ENCODE assay signal across 8 cellular contexts in genomic region chr6:160102956-160103824, GRCh38. TPM values are rescaled to one million over a fixed set of nuclear protein-coding genes. Genes with fewer than 3 reads are reported as not detected.
A peak's percentile ranks its signal among the peaks of the same experiment; 100 is the strongest.
DNase-seq lines count a peak whose midpoint lies in the region; ATAC-seq, FAIRE-seq and TF ChIP-seq lines count a peak whose summit lies in the region.

No MANE protein-coding gene starts in this region.

- H3K36me3 Mint-ChIP-seq in MCF 10A (ENCODE audit: insufficient read depth, unreplicated experiment), result peaks cover 80% of the 10 kb centered on the region

- H3K27me3 ChIP-seq in breast epithelium (no peaks in the 10 kb centered on the region), Loucy (ENCODE audit: insufficient read depth, low read length, poor library complexity, severe bottlenecking) (no peaks in the 10 kb centered on the region), adipocyte (replicated peaks; ENCODE audit: control insufficient read depth, insufficient read depth, low read length) (no peaks in the 10 kb centered on the region)

- CTCF ChIA-PET in MCF 10A (lab: Yijun Ruan, JAX), result interaction anchor here (0.6 to 1.3 kb wide), 2 partner anchors 9 to 65 kb away, joined by 3 to 4 read pairs; no protein-coding TSS in a partner anchor

- H2AFZ ChIP-seq in Loucy (ENCODE audit: low read length), result no peak overlapping the region

- FAIRE-seq in kidney (lab: Jason Lieb, UNC), result no peak

- no peaks in the 10 kb centered on the region for H3K4me1 ChIP-seq in breast epithelium
- H3K4me1 ChIP-seq in Loucy (ENCODE audit: insufficient read depth, low read length, poor library complexity, severe bottlenecking), result no peaks in the 10 kb centered on the region
- no peaks in the 10 kb centered on the region for H3K4me1 ChIP-seq in adipocyte (ENCODE audit: control insufficient read depth, insufficient read depth, low read length)
- peaks cover 3 to 9% of the 10 kb centered on the region in 2 donors for H3K4me1 ChIP-seq in kidney (ENCODE audit: control insufficient read depth in 1 of 2, insufficient read depth in 1 of 2, low read depth in 1 of 2, low read length in 2 of 2)

- DNase-seq in MCF 10A (ENCODE audit: unreplicated experiment) (peak; percentile 48), breast epithelium (ENCODE audit: low spot score in 2 of 2) (no peak), adipocyte (ENCODE audit: low read depth) (peak; percentile 17), lung microvascular endothelial cell (ENCODE audit: low read depth in 2 of 2) (peak; percentile 49 to 55), kidney (no peak)

- no peaks in the 10 kb centered on the region for H3K9me2 ChIP-seq in Loucy (replicated peaks; ENCODE audit: low read depth, low read length)

- H3K4me3 ChIP-seq in breast epithelium, result no peak overlapping the region
- no peak overlapping the region for H3K4me3 ChIP-seq in Loucy (ENCODE audit: low read length, poor library complexity, severe bottlenecking)
- no peak overlapping the region for H3K4me3 ChIP-seq in adipocyte (ENCODE audit: low read length)
- H3K4me3 ChIP-seq in kidney (ENCODE audit: low read length in 2 of 2), result no peak overlapping the region

- no TSS peak for BruUV-seq in MCF 10A (replicated peaks; lab: Mats Ljungman, UMichigan)

- H3K9ac ChIP-seq in Loucy (ENCODE audit: low read depth, low read length, poor library complexity, severe bottlenecking) (no peak overlapping the region), adipocyte (ENCODE audit: low read length) (no peak overlapping the region), kidney (ENCODE audit: low read length in 2 of 2) (no peak overlapping the region)

- H3K27ac Mint-ChIP-seq in MCF 10A (ENCODE audit: low read depth, unreplicated experiment), result no peak overlapping the region

- no peak overlapping the region for H3K4me3 Mint-ChIP-seq in MCF 10A (ENCODE audit: unreplicated experiment)

- no peaks in the 10 kb centered on the region for H4K20me1 ChIP-seq in Loucy (ENCODE audit: insufficient read depth, low read length, poor library complexity, severe bottlenecking)

- TF ChIP-seq POLR2A in breast epithelium (IDR thresholded peaks at IDR 0.05), result no peak

- H3K4me2 ChIP-seq in Loucy (ENCODE audit: low read depth, low read length, poor library complexity, severe bottlenecking), result no peak overlapping the region

- H3K27me3 Mint-ChIP-seq in MCF 10A (ENCODE audit: insufficient read depth, unreplicated experiment), result no peaks in the 10 kb centered on the region

- intact Hi-C loops in MCF 10A (cut with micrococcal nuclease) (loop anchor here (1.0 kb wide), 1 partner anchor 240 kb away; no protein-coding TSS in a partner anchor), breast epithelium (cut with DNase I; ENCODE audit: low total_unique reads) (no loop called here), kidney (cut with DNase I) (no loop called here)

- H3K36me3 ChIP-seq in breast epithelium (no peaks in the 10 kb centered on the region), Loucy (ENCODE audit: insufficient read depth, low read length) (peaks cover 20% of the 10 kb centered on the region; the same call in 1 of the 2 replicates), adipocyte (ENCODE audit: control insufficient read depth, insufficient read depth, low read length, severe bottlenecking) (peaks cover 62% of the 10 kb centered on the region), kidney (ENCODE audit: control insufficient read depth in 1 of 2, insufficient read depth in 2 of 2, low read length in 2 of 2) (peaks cover 18 to 38% of the 10 kb centered on the region in 2 donors)

- no peaks in the 10 kb centered on the region for H3K9me3 ChIP-seq in breast epithelium
- no peaks in the 10 kb centered on the region for H3K9me3 ChIP-seq in Loucy (ENCODE audit: insufficient read depth, low read depth, low read length)
- H3K9me3 ChIP-seq in adipocyte (ENCODE audit: control insufficient read depth, low read length), result no peaks in the 10 kb centered on the region
- no peaks in the 10 kb centered on the region for H3K9me3 ChIP-seq in kidney (ENCODE audit: control insufficient read depth in 1 of 2, low read length in 2 of 2)

- no peaks in the 10 kb centered on the region for H3K9me3 Mint-ChIP-seq in MCF 10A (ENCODE audit: unreplicated experiment)

- POLR2A ChIA-PET in MCF 10A (lab: Yijun Ruan, JAX), result interaction anchor here (0.8 kb wide), 1 partner anchor 11 kb away, joined by 3 read pairs; no protein-coding TSS in a partner anchor

- ATAC-seq in GM21515 (IDR thresholded peaks at IDR 0.05; ENCODE audit: unreplicated experiment) (no peak), GM18502 (IDR thresholded peaks at IDR 0.05; ENCODE audit: poor library complexity, unreplicated experiment) (no peak)

- TF ChIP-seq CTCF in MCF 10A (IDR thresholded peaks at IDR 0.05; ENCODE audit: unreplicated experiment) (peak; percentile 28), breast epithelium (IDR thresholded peaks at IDR 0.05) (no peak), Loucy (conservative IDR thresholded peaks at IDR 0.05; ENCODE audit: low read length) (peak; percentile 67), kidney (IDR thresholded peaks at IDR 0.05; ENCODE audit: borderline replicate concordance, extremely low read depth, insufficient read depth) (no peak)

- H3K4me1 Mint-ChIP-seq in MCF 10A (ENCODE audit: insufficient read depth, unreplicated experiment), result no peaks in the 10 kb centered on the region

- H3F3A ChIP-seq in Loucy (ENCODE audit: low read depth), result no peaks in the 10 kb centered on the region

- H3K27ac ChIP-seq in breast epithelium (no peak overlapping the region), kidney (ENCODE audit: low read depth in 2 of 2, low read length in 2 of 2) (no peak overlapping the region)

- H3K79me2 ChIP-seq in Loucy (ENCODE audit: insufficient read depth, low read length), result no peaks in the 10 kb centered on the region

RNA-seq across cellular contexts. Expression of gene SLC22A1, which starts 18.4 kb away (rescaled TPM):
- 0.86 and 1.4 TPM in 2 replicates for total RNA-seq in MCF 10A (2022)
- total RNA-seq in breast epithelium, result 1 to 10 TPM in 2 of 3 donors, under 1 TPM in 1; 0.98 to 3.2 (median 1.3) TPM
- not detected in 2 replicates for total RNA-seq in lung microvascular endothelial cell
- total RNA-seq in kidney, result 2.3 TPM
- polyA plus RNA-seq in kidney (ENCODE audit: insufficient read depth, low read depth, low replicate concordance), result 1.4 TPM

Comparison
In these comparisons a context has a peak if more than half of its experiments do, and no peak if none do; other contexts are left out.
1. DNase-seq: peak in MCF 10A (single experiment), adipocyte (single experiment) and lung microvascular endothelial cell (2 of 2); none in breast epithelium (0 of 2) and kidney (single experiment).
2. CTCF ChIP-seq: peak in MCF 10A (single experiment) and Loucy (single experiment); none in breast epithelium (0 of 3) and kidney (single experiment).